ENCODE assay signal across 8 cellular contexts in the genomic region with DNA sequence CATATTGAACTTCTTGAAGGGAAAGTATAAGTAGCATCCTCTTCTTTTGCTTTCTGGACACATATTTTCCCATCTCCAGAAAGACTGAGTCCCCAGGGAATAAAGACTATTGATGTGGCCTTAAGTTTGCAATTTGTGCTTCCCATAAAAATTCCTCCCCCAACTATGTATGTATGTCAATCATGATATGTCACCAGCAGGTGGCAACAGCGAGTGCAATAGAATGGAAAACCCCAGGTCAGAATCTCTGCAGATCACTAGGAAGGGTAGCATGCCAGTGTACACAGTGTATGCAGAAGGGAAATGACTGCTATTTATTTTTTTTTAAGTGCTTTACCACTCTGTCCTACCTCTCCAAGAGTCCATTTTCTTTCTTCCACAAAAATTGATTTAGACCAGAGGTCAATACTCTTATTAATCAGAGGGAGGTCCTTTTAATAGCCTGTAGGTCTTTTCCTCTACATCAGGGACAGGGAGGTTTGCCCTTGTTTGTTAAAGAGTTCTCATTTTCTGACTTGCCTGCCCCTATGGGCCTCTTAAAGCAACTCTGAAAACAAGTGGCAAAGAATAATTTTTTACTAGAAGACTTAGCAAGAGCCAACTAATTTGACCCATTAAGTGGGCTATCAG.
DNase-seq lines count a peak whose midpoint lies in the region; ATAC-seq and TF ChIP-seq lines count a peak whose summit lies in the region.

No MANE protein-coding gene starts in this region.

- H3K4me3 ChIP-seq in AG10803 (ENCODE audit: low read length), result no peak overlapping the region

- TF ChIP-seq POLR2A in GM18505 (IDR thresholded peaks at IDR 0.05; ENCODE audit: borderline replicate concordance, extremely low read depth, insufficient read depth, insufficient read length), result no peak

- ATAC-seq in GM18505 (IDR thresholded peaks at IDR 0.05; ENCODE audit: unreplicated experiment), result peak; percentile 87
- peak; percentile 94 for ATAC-seq in HG02798 (IDR thresholded peaks at IDR 0.05; ENCODE audit: poor library complexity, unreplicated experiment)
- ATAC-seq in SK-N-SH treated with all-trans-retinoic acid at 6 μM for 48 hours, result peak; percentile 87

- H3K36me3 Mint-ChIP-seq in endothelial cell (ENCODE audit: low read depth, unreplicated experiment), result no peaks in the 10 kb centered on the region

- H3K4me3 Mint-ChIP-seq in endothelial cell (ENCODE audit: unreplicated experiment), result no peak overlapping the region

- TF ChIP-seq CTCF in AG10803 (conservative IDR thresholded peaks at IDR 0.05; ENCODE audit: low read length), result peak; percentile 83
- peak; percentile 82 for TF ChIP-seq CTCF in endothelial cell (IDR thresholded peaks at IDR 0.05; ENCODE audit: unreplicated experiment)

- DNase-seq in AG10803 (ENCODE audit: low read depth), result peak; percentile 50
- peak; percentile 78 for DNase-seq in NAMALWA (ENCODE audit: low spot score)
- peak; percentile 73 for DNase-seq in endothelial cell (ENCODE audit: low spot score)
- peak; percentile 85 for DNase-seq in medulla oblongata (ENCODE audit: extremely low spot score)
- DNase-seq in substantia nigra (lab: John Stamatoyannopoulos, UW), result peak in 35 of 49 donors; percentile 0 to 65 (median 26)

- no peak overlapping the region for H3K27ac Mint-ChIP-seq in endothelial cell (ENCODE audit: unreplicated experiment)

- H3K27me3 Mint-ChIP-seq in endothelial cell (ENCODE audit: unreplicated experiment), result peaks cover 2% of the 10 kb centered on the region

- H3K9me3 Mint-ChIP-seq in endothelial cell (ENCODE audit: unreplicated experiment), result no peaks in the 10 kb centered on the region

- no peaks in the 10 kb centered on the region for H3K4me1 Mint-ChIP-seq in endothelial cell (ENCODE audit: unreplicated experiment)

- H3K27ac ChIP-seq in substantia nigra (ENCODE audit: low read depth, low read length, poor library complexity, severe bottlenecking), result no peak overlapping the region

TF ChIP-seq in SK-N-SH treated with all-trans-retinoic acid at 6 μM for 48 hours, 23 proteins besides CTCF, POLR2A, EP300 and RAD21:
- TF ChIP-seq, protein P1, sequence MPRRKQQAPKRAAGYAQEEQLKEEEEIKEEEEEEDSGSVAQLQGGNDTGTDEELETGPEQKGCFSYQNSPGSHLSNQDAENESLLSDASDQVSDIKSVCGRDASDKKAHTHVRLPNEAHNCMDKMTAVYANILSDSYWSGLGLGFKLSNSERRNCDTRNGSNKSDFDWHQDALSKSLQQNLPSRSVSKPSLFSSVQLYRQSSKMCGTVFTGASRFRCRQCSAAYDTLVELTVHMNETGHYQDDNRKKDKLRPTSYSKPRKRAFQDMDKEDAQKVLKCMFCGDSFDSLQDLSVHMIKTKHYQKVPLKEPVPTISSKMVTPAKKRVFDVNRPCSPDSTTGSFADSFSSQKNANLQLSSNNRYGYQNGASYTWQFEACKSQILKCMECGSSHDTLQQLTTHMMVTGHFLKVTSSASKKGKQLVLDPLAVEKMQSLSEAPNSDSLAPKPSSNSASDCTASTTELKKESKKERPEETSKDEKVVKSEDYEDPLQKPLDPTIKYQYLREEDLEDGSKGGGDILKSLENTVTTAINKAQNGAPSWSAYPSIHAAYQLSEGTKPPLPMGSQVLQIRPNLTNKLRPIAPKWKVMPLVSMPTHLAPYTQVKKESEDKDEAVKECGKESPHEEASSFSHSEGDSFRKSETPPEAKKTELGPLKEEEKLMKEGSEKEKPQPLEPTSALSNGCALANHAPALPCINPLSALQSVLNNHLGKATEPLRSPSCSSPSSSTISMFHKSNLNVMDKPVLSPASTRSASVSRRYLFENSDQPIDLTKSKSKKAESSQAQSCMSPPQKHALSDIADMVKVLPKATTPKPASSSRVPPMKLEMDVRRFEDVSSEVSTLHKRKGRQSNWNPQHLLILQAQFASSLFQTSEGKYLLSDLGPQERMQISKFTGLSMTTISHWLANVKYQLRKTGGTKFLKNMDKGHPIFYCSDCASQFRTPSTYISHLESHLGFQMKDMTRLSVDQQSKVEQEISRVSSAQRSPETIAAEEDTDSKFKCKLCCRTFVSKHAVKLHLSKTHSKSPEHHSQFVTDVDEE (CRISPR knock-in tag; IDR thresholded peaks at IDR 0.05), result no peak
- TF ChIP-seq PPARA (CRISPR knock-in tag; IDR thresholded peaks at IDR 0.05; ENCODE audit: borderline replicate concordance), result no peak
- TF ChIP-seq, protein P2, sequence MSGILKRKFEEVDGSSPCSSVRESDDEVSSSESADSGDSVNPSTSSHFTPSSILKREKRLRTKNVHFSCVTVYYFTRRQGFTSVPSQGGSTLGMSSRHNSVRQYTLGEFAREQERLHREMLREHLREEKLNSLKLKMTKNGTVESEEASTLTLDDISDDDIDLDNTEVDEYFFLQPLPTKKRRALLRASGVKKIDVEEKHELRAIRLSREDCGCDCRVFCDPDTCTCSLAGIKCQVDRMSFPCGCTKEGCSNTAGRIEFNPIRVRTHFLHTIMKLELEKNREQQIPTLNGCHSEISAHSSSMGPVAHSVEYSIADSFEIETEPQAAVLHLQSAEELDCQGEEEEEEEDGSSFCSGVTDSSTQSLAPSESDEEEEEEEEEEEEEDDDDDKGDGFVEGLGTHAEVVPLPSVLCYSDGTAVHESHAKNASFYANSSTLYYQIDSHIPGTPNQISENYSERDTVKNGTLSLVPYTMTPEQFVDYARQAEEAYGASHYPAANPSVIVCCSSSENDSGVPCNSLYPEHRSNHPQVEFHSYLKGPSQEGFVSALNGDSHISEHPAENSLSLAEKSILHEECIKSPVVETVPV (CRISPR knock-in tag; IDR thresholded peaks at IDR 0.05), result no peak
- no peak for TF ChIP-seq ZNF565 (CRISPR knock-in tag; conservative IDR thresholded peaks at IDR 0.05; ENCODE audit: low read depth)
- no peak for TF ChIP-seq BACH2 (CRISPR knock-in tag; IDR thresholded peaks at IDR 0.05; ENCODE audit: borderline replicate concordance)
- TF ChIP-seq, protein P3, sequence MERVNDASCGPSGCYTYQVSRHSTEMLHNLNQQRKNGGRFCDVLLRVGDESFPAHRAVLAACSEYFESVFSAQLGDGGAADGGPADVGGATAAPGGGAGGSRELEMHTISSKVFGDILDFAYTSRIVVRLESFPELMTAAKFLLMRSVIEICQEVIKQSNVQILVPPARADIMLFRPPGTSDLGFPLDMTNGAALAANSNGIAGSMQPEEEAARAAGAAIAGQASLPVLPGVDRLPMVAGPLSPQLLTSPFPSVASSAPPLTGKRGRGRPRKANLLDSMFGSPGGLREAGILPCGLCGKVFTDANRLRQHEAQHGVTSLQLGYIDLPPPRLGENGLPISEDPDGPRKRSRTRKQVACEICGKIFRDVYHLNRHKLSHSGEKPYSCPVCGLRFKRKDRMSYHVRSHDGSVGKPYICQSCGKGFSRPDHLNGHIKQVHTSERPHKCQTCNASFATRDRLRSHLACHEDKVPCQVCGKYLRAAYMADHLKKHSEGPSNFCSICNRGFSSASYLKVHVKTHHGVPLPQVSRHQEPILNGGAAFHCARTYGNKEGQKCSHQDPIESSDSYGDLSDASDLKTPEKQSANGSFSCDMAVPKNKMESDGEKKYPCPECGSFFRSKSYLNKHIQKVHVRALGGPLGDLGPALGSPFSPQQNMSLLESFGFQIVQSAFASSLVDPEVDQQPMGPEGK (CRISPR knock-in tag; IDR thresholded peaks at IDR 0.05; ENCODE audit: borderline replicate concordance), result no peak
- no peak for TF ChIP-seq ZC3H10 (CRISPR knock-in tag; IDR thresholded peaks at IDR 0.05)
- TF ChIP-seq OSR1 (CRISPR knock-in tag; IDR thresholded peaks at IDR 0.05), result no peak
- no peak for TF ChIP-seq ZNF8 (CRISPR knock-in tag; IDR thresholded peaks at IDR 0.05)
- no peak for TF ChIP-seq RARB (CRISPR knock-in tag; IDR thresholded peaks at IDR 0.05)
- TF ChIP-seq ISL1 (CRISPR knock-in tag; IDR thresholded peaks at IDR 0.05), result no peak

Comparison
In these comparisons a context has a peak if more than half of its experiments do, and no peak if none do; other contexts are left out.
1. DNase-seq: peak in every context shown above with its lines; median percentile 85 in medulla oblongata; 78 in NAMALWA; 73 in endothelial cell; 50 in AG10803; 26 in substantia nigra.